ENCODE assay signal across 1 cellular context in genomic region chr7:47228386-47229014, GRCh38.
A peak's percentile ranks its signal among the peaks of the same experiment; 100 is the strongest.
TF ChIP-seq lines count a peak whose summit lies in the region.

No MANE protein-coding gene starts in this region.

TF ChIP-seq in K562, 482 proteins besides CTCF, POLR2A, EP300 and RAD21 (continued from another document):
- TF ChIP-seq PBX2 (CRISPR knock-in tag; IDR thresholded peaks at IDR 0.05; ENCODE audit: low read depth), result no peak
- TF ChIP-seq PBX2 (tag; conservative IDR thresholded peaks at IDR 0.05; ENCODE audit: low read depth), result peak; percentile 46; the same call in 1 of the 2 replicates
- TF ChIP-seq ZNF263 (CRISPR knock-in tag; IDR thresholded peaks at IDR 0.05; ENCODE audit: borderline replicate concordance), result peak; percentile 58; the same call in 1 of the 2 replicates
- peak; percentile 95 for TF ChIP-seq HDGF (IDR thresholded peaks at IDR 0.05)
- peak; percentile 73 for TF ChIP-seq PRDM10 (IDR thresholded peaks at IDR 0.05; ENCODE audit: partially characterized antibody)
- 0 out of 2 replicates have a peak, but pooled peaks have one; percentile 24 for TF ChIP-seq L3MBTL2 (IDR thresholded peaks at IDR 0.05)
- TF ChIP-seq EHMT2 (IDR thresholded peaks at IDR 0.05), result peak; percentile 61; the same call in 1 of the 2 replicates
- TF ChIP-seq PKNOX1 (IDR thresholded peaks at IDR 0.05), result peak; percentile 87
- TF ChIP-seq FOXK2 (conservative IDR thresholded peaks at IDR 0.05 in 1 of 2, IDR thresholded peaks at IDR 0.05 in 1 of 2; ENCODE audit: low read depth in 2 of 2), result 0 out of 4 replicates have a peak, but pooled peaks of 1 of the 2 experiments have one; percentile 13
- no peak for TF ChIP-seq DMBX1 (CRISPR knock-in tag; IDR thresholded peaks at IDR 0.05; ENCODE audit: borderline replicate concordance)
- 0 out of 3 replicates have a peak, but pooled peaks of 1 of the 2 experiments have one; percentile 27 for TF ChIP-seq CBX3 (IDR thresholded peaks at IDR 0.05; ENCODE audit: borderline replicate concordance in 1 of 2, low read length in 2 of 2)
- TF ChIP-seq YY1 (IDR thresholded peaks at IDR 0.05; ENCODE audit: borderline replicate concordance in 1 of 3, control insufficient read depth in 1 of 3, extremely low read depth in 1 of 3, insufficient read depth in 3 of 3, insufficient read length in 1 of 3, insufficient replicate concordance in 2 of 3, low read depth in 1 of 3, low read length in 2 of 3), result peak in 2 of 3 experiments; percentile 63 to 78
- peak; percentile 79 for TF ChIP-seq VEZF1 (CRISPR knock-in tag; IDR thresholded peaks at IDR 0.05)
- no peak for TF ChIP-seq ZNF184 (CRISPR knock-in tag; IDR thresholded peaks at IDR 0.05)
- no peak for TF ChIP-seq ZNF121 (CRISPR knock-in tag; conservative IDR thresholded peaks at IDR 0.05)
- 0 out of 2 replicates have a peak, but pooled peaks have one; percentile 19 for TF ChIP-seq SMARCE1 (IDR thresholded peaks at IDR 0.05)
- TF ChIP-seq E2F6 (IDR thresholded peaks at IDR 0.05; ENCODE audit: borderline replicate concordance in 1 of 2, extremely low read depth in 1 of 2, insufficient read depth in 1 of 2, insufficient read length in 1 of 2, low read depth in 1 of 2, low read length in 1 of 2, poor library complexity in 1 of 2, severe bottlenecking in 1 of 2), result peak; percentile 51 to 68
- TF ChIP-seq EGR1 (conservative IDR thresholded peaks at IDR 0.05), result peak; percentile 51
